Comparison of ENCODE assay signal across 1 cellular context in the genomic region with DNA sequence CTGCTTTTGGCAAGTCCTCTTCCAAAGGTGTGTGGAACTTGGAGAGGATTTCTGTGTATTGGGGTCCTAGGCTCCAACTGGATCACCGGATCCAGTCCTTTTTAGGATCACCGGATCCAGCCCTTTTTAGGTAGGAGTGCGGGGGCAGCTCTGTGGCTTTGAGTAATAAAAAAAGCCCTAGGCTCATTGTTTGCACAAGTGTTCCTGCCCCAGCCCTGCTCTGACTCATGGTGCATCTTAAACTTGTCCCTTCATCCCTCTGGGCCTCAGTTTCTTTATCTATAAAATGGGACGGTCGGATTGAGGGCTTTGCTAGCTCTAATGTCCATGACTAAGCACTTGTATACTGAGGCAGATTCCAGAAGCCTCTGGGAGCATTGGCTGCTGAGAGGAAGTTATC.
TF ChIP-seq lines count a peak whose summit lies in the region.

No MANE protein-coding gene starts in this region.

TF ChIP-seq in K562, 482 proteins besides CTCF, POLR2A, EP300 and RAD21 (continued from another document):
- TF ChIP-seq, protein P1, sequence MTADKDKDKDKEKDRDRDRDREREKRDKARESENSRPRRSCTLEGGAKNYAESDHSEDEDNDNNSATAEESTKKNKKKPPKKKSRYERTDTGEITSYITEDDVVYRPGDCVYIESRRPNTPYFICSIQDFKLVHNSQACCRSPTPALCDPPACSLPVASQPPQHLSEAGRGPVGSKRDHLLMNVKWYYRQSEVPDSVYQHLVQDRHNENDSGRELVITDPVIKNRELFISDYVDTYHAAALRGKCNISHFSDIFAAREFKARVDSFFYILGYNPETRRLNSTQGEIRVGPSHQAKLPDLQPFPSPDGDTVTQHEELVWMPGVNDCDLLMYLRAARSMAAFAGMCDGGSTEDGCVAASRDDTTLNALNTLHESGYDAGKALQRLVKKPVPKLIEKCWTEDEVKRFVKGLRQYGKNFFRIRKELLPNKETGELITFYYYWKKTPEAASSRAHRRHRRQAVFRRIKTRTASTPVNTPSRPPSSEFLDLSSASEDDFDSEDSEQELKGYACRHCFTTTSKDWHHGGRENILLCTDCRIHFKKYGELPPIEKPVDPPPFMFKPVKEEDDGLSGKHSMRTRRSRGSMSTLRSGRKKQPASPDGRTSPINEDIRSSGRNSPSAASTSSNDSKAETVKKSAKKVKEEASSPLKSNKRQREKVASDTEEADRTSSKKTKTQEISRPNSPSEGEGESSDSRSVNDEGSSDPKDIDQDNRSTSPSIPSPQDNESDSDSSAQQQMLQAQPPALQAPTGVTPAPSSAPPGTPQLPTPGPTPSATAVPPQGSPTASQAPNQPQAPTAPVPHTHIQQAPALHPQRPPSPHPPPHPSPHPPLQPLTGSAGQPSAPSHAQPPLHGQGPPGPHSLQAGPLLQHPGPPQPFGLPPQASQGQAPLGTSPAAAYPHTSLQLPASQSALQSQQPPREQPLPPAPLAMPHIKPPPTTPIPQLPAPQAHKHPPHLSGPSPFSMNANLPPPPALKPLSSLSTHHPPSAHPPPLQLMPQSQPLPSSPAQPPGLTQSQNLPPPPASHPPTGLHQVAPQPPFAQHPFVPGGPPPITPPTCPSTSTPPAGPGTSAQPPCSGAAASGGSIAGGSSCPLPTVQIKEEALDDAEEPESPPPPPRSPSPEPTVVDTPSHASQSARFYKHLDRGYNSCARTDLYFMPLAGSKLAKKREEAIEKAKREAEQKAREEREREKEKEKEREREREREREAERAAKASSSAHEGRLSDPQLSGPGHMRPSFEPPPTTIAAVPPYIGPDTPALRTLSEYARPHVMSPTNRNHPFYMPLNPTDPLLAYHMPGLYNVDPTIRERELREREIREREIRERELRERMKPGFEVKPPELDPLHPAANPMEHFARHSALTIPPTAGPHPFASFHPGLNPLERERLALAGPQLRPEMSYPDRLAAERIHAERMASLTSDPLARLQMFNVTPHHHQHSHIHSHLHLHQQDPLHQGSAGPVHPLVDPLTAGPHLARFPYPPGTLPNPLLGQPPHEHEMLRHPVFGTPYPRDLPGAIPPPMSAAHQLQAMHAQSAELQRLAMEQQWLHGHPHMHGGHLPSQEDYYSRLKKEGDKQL (CRISPR knock-in tag; IDR thresholded peaks at IDR 0.05; ENCODE audit: borderline replicate concordance): no peak
- TF ChIP-seq, protein P2, sequence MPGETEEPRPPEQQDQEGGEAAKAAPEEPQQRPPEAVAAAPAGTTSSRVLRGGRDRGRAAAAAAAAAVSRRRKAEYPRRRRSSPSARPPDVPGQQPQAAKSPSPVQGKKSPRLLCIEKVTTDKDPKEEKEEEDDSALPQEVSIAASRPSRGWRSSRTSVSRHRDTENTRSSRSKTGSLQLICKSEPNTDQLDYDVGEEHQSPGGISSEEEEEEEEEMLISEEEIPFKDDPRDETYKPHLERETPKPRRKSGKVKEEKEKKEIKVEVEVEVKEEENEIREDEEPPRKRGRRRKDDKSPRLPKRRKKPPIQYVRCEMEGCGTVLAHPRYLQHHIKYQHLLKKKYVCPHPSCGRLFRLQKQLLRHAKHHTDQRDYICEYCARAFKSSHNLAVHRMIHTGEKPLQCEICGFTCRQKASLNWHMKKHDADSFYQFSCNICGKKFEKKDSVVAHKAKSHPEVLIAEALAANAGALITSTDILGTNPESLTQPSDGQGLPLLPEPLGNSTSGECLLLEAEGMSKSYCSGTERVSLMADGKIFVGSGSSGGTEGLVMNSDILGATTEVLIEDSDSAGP (CRISPR knock-in tag; IDR thresholded peaks at IDR 0.05): no peak
- TF ChIP-seq NEUROD1 (IDR thresholded peaks at IDR 0.05; ENCODE audit: borderline replicate concordance, low read depth, low read length, partially characterized antibody) (no peak), FOSL1 (tag; conservative IDR thresholded peaks at IDR 0.05) (peak; percentile 87), YY1 (IDR thresholded peaks at IDR 0.05; ENCODE audit: borderline replicate concordance in 1 of 3, control insufficient read depth in 1 of 3, extremely low read depth in 1 of 3, insufficient read depth in 3 of 3, insufficient read length in 1 of 3, insufficient replicate concordance in 2 of 3, low read depth in 1 of 3, low read length in 2 of 3) (no peak), XRCC3 (IDR thresholded peaks at IDR 0.05) (no peak), ZNF121 (CRISPR knock-in tag; conservative IDR thresholded peaks at IDR 0.05) (no peak), XRCC4 (IDR thresholded peaks at IDR 0.05; ENCODE audit: extremely low read depth, insufficient read depth, insufficient read length) (no peak), GABPB1 (CRISPR knock-in tag; IDR thresholded peaks at IDR 0.05) (no peak), ZNF347 (CRISPR knock-in tag; IDR thresholded peaks at IDR 0.05; ENCODE audit: low read depth) (no peak), HMG20A (CRISPR knock-in tag; conservative IDR thresholded peaks at IDR 0.05) (no peak), RBM39 (optimal IDR thresholded peaks at IDR 0.05; ENCODE audit: low read depth, low read length) (no peak), HDAC8 (tag; IDR thresholded peaks at IDR 0.05) (no peak), RCOR1 (IDR thresholded peaks at IDR 0.05; ENCODE audit: borderline replicate concordance in 1 of 2, low read depth in 2 of 2, low read length in 2 of 2) (peak in 1 of 2 experiments; percentile 42; a peak in 1 of 4 replicates), FOXA3 (CRISPR knock-in tag; conservative IDR thresholded peaks at IDR 0.05 in 1 of 2, IDR thresholded peaks at IDR 0.05 in 1 of 2) (peak; percentile 27 to 51; a peak in 2 of 4 replicates), KLF13 (tag; IDR thresholded peaks at IDR 0.05; ENCODE audit: borderline replicate concordance, low read depth) (no peak), ADNP (tag; IDR thresholded peaks at IDR 0.05) (peak; percentile 85), MAFG (tag; conservative IDR thresholded peaks at IDR 0.05) (peak; percentile 45; the same call in 1 of the 2 replicates)
- TF ChIP-seq, protein P3, sequence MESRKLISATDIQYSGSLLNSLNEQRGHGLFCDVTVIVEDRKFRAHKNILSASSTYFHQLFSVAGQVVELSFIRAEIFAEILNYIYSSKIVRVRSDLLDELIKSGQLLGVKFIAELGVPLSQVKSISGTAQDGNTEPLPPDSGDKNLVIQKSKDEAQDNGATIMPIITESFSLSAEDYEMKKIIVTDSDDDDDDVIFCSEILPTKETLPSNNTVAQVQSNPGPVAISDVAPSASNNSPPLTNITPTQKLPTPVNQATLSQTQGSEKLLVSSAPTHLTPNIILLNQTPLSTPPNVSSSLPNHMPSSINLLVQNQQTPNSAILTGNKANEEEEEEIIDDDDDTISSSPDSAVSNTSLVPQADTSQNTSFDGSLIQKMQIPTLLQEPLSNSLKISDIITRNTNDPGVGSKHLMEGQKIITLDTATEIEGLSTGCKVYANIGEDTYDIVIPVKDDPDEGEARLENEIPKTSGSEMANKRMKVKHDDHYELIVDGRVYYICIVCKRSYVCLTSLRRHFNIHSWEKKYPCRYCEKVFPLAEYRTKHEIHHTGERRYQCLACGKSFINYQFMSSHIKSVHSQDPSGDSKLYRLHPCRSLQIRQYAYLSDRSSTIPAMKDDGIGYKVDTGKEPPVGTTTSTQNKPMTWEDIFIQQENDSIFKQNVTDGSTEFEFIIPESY (CRISPR knock-in tag; IDR thresholded peaks at IDR 0.05): no peak
- TF ChIP-seq, protein P4, sequence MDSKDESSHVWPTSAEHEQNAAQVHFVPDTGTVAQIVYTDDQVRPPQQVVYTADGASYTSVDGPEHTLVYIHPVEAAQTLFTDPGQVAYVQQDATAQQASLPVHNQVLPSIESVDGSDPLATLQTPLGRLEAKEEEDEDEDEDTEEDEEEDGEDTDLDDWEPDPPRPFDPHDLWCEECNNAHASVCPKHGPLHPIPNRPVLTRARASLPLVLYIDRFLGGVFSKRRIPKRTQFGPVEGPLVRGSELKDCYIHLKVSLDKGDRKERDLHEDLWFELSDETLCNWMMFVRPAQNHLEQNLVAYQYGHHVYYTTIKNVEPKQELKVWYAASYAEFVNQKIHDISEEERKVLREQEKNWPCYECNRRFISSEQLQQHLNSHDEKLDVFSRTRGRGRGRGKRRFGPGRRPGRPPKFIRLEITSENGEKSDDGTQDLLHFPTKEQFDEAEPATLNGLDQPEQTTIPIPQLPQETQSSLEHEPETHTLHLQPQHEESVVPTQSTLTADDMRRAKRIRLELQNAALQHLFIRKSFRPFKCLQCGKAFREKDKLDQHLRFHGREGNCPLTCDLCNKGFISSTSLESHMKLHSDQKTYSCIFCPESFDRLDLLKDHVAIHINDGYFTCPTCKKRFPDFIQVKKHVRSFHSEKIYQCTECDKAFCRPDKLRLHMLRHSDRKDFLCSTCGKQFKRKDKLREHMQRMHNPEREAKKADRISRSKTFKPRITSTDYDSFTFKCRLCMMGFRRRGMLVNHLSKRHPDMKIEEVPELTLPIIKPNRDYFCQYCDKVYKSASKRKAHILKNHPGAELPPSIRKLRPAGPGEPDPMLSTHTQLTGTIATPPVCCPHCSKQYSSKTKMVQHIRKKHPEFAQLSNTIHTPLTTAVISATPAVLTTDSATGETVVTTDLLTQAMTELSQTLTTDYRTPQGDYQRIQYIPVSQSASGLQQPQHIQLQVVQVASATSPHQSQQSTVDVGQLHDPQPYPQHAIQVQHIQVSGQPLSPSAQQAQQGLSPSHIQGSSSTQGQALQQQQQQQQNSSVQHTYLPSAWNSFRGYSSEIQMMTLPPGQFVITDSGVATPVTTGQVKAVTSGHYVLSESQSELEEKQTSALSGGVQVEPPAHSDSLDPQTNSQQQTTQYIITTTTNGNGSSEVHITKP (IDR thresholded peaks at IDR 0.05; ENCODE audit: partially characterized antibody): no peak
- TF ChIP-seq, protein P5, sequence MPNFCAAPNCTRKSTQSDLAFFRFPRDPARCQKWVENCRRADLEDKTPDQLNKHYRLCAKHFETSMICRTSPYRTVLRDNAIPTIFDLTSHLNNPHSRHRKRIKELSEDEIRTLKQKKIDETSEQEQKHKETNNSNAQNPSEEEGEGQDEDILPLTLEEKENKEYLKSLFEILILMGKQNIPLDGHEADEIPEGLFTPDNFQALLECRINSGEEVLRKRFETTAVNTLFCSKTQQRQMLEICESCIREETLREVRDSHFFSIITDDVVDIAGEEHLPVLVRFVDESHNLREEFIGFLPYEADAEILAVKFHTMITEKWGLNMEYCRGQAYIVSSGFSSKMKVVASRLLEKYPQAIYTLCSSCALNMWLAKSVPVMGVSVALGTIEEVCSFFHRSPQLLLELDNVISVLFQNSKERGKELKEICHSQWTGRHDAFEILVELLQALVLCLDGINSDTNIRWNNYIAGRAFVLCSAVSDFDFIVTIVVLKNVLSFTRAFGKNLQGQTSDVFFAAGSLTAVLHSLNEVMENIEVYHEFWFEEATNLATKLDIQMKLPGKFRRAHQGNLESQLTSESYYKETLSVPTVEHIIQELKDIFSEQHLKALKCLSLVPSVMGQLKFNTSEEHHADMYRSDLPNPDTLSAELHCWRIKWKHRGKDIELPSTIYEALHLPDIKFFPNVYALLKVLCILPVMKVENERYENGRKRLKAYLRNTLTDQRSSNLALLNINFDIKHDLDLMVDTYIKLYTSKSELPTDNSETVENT (CRISPR knock-in tag; IDR thresholded peaks at IDR 0.05): no peak
